Comparison of ENCODE assay signal across 8 cellular contexts in genomic region chr6:33204415-33205171, GRCh38. TPM values are rescaled to one million over a fixed set of nuclear protein-coding genes. Genes with fewer than 3 reads are reported as not detected.
DNase-seq lines count a peak whose midpoint lies in the region; TF ChIP-seq lines count a peak whose summit lies in the region.

Gene HSD17B8, plus strand, starts transcription at chr6:33204655. Its CDS starts 14 bp downstream, at chr6:33204669.

- H2AFZ ChIP-seq in osteoblast (ENCODE audit: low read length), result no peak within 1 kb of the TSS

- H3K27ac ChIP-seq in osteoblast (ENCODE audit: low read depth, low read length), result peak within 1 kb of the TSS; percentile 91

- peaks cover 21% of the 10 kb centered on the region for H3K36me3 Mint-ChIP-seq in activated naive CD4-positive, alpha-beta T cell treated with anti-CD3 and anti-CD28 coated beads, Interleukin-2, amount 50 U/mL, for 24 hours
- H3K36me3 Mint-ChIP-seq in glutamatergic neuron (ENCODE audit: unreplicated experiment), result no peaks in the 10 kb centered on the region

- H3K4me1 Mint-ChIP-seq in activated naive CD4-positive, alpha-beta T cell treated with anti-CD3 and anti-CD28 coated beads, Interleukin-2, amount 50 U/mL, for 24 hours, result peaks cover 62% of the 10 kb centered on the region
- H3K4me1 Mint-ChIP-seq in glutamatergic neuron (ENCODE audit: low read depth, unreplicated experiment), result peaks cover 24% of the 10 kb centered on the region

- H3K27ac Mint-ChIP-seq in activated naive CD4-positive, alpha-beta T cell treated with anti-CD3 and anti-CD28 coated beads, Interleukin-2, amount 50 U/mL, for 24 hours, result peak within 1 kb of the TSS; percentile 95
- peak within 1 kb of the TSS; percentile 90 for H3K27ac Mint-ChIP-seq in glutamatergic neuron (ENCODE audit: unreplicated experiment)

- peaks cover 54% of the 10 kb centered on the region for H3K79me2 ChIP-seq in osteoblast (ENCODE audit: insufficient read depth, low read length)

- peak within 1 kb of the TSS; percentile 91 for H3K4me2 ChIP-seq in osteoblast (ENCODE audit: insufficient read depth, low read length)

- TF ChIP-seq CTCF in glutamatergic neuron (IDR thresholded peaks at IDR 0.05; ENCODE audit: partially characterized antibody, unreplicated experiment) (no peak), osteoblast (IDR thresholded peaks at IDR 0.05; ENCODE audit: extremely low read depth, low read depth, low read length) (no peak)

- H3K4me3 Mint-ChIP-seq in activated naive CD4-positive, alpha-beta T cell treated with anti-CD3 and anti-CD28 coated beads, Interleukin-2, amount 50 U/mL, for 24 hours, result peak within 1 kb of the TSS; percentile 100
- peak within 1 kb of the TSS; percentile 99 for H3K4me3 Mint-ChIP-seq in glutamatergic neuron (ENCODE audit: unreplicated experiment)

- no peaks in the 10 kb centered on the region for H3K27me3 Mint-ChIP-seq in activated naive CD4-positive, alpha-beta T cell treated with anti-CD3 and anti-CD28 coated beads, Interleukin-2, amount 50 U/mL, for 24 hours
- peaks cover 24% of the 10 kb centered on the region for H3K27me3 Mint-ChIP-seq in glutamatergic neuron (ENCODE audit: unreplicated experiment)

- H3K36me3 ChIP-seq in osteoblast (ENCODE audit: insufficient read depth, low read length), result peaks cover 29% of the 10 kb centered on the region

- peak within 1 kb of the TSS; percentile 77 for H3K4me3 ChIP-seq in osteoblast (ENCODE audit: insufficient read depth, low read length)

- DNase-seq in DMS79 treated with DMSO at 0.1 percent for 48 hours (lab: John Stamatoyannopoulos, UW), result peak; percentile 74
- DNase-seq in GOT3 (lab: John Stamatoyannopoulos, UW), result peak; percentile 73
- peak; percentile 95 for DNase-seq in NAMALWA (ENCODE audit: low spot score)
- DNase-seq in SKM-1 (lab: John Stamatoyannopoulos, UW; ENCODE audit: unreplicated experiment), result peak; percentile 62
- DNase-seq in glutamatergic neuron, result peak; percentile 99
- peak; percentile 100 for DNase-seq in osteoblast (ENCODE audit: insufficient read length, low spot score, missing footprints)
- peak; percentile 95 for DNase-seq in superior temporal gyrus (ENCODE audit: extremely low spot score)

- no peaks in the 10 kb centered on the region for H3K27me3 ChIP-seq in osteoblast (ENCODE audit: insufficient read depth, low read length)

- peaks cover 32% of the 10 kb centered on the region for H4K20me1 ChIP-seq in osteoblast (ENCODE audit: insufficient read depth, low read length)

- no peaks in the 10 kb centered on the region for H3K9me3 ChIP-seq in osteoblast (ENCODE audit: low read depth, low read length)

- H3K4me1 ChIP-seq in osteoblast (ENCODE audit: insufficient read depth, low read length), result peaks cover 58% of the 10 kb centered on the region

- no peaks in the 10 kb centered on the region for H3K9me3 Mint-ChIP-seq in activated naive CD4-positive, alpha-beta T cell treated with anti-CD3 and anti-CD28 coated beads, Interleukin-2, amount 50 U/mL, for 24 hours
- peaks cover 12% of the 10 kb centered on the region for H3K9me3 Mint-ChIP-seq in glutamatergic neuron (ENCODE audit: unreplicated experiment)

RNA-seq across cellular contexts. Expression of gene HSD17B8, which starts in this region (rescaled TPM):
- total RNA-seq in glutamatergic neuron (ENCODE audit: unreplicated experiment) (4.6 TPM), osteoblast (2.7 and 3.3 TPM in 2 replicates)

Comparison
In these comparisons a context has a peak if more than half of its experiments do, and no peak if none do; other contexts are left out.
1. Peak in every context shown above with its lines: DNase-seq, H3K4me3 ChIP-seq and H3K27ac ChIP-seq.